8 cellular contexts compared by ENCODE assay signal in genomic region chr11:16612801-16613400, GRCh38.
DNase-seq lines count a peak whose midpoint lies in the region; ATAC-seq and TF ChIP-seq lines count a peak whose summit lies in the region.

No MANE protein-coding gene starts in this region.

- H3K4me3 ChIP-seq in spleen (peak overlapping the region in 7 of 8 donors; percentile 25 to 67 (median 33)), lower leg skin (ENCODE audit: low read depth, poor library complexity, severe bottlenecking) (no peak overlapping the region)

- no peak for TF ChIP-seq CTCF in activated CD8-positive, alpha-beta T cell treated with anti-CD3 and anti-CD28 coated beads for 36 hours (IDR thresholded peaks at IDR 0.05)
- TF ChIP-seq CTCF in spleen (IDR thresholded peaks at IDR 0.05 in 8 of 11, conservative IDR thresholded peaks at IDR 0.05 in 3 of 11) (no peak), lower leg skin (IDR thresholded peaks at IDR 0.05) (no peak)

- H3K4me1 ChIP-seq in spleen: peaks cover 0 to 35% (median 19%) of the 10 kb centered on the region in 6 donors

- CTCF ChIA-PET in activated CD8-positive, alpha-beta T cell treated with anti-CD3 and anti-CD28 coated beads for 36 hours (lab: Charles Lee): interaction anchor here (1.0 to 1.9 kb wide), 16 partner anchors 9 to 963 kb away, joined by 3 to 23 read pairs (median 4); no protein-coding TSS in a partner anchor

- no peaks in the 10 kb centered on the region for H3K36me3 ChIP-seq in spleen

- DNase-seq in NCI-H510A treated with DMSO at 0.1 percent for 48 hours (lab: John Stamatoyannopoulos, UW) (peak; percentile 43), NCI-H510A (lab: John Stamatoyannopoulos, UW) (no peak), hepatic stellate cell (ENCODE audit: low spot score) (peak; percentile 63), spleen (no peak), dedifferentiated amniotic fluid mesenchymal stem cell (ENCODE audit: extremely low spot score) (no peak), lower leg skin (ENCODE audit: low spot score in 2 of 2) (no peak), SKM-1 treated with dmso at 0.1 percent for 144 hours (lab: John Stamatoyannopoulos, UW; ENCODE audit: unreplicated experiment) (no peak)
- no peak for DNase-seq in activated CD8-positive, alpha-beta T cell treated with anti-CD3 and anti-CD28 coated beads for 36 hours

- no peak for ATAC-seq in activated CD8-positive, alpha-beta T cell treated with anti-CD3 and anti-CD28 coated beads for 36 hours

- H3K36me3 Mint-ChIP-seq in activated CD8-positive, alpha-beta T cell treated with anti-CD3 and anti-CD28 coated beads for 36 hours (ENCODE audit: low read depth): no peaks in the 10 kb centered on the region

- H3K27ac Mint-ChIP-seq in activated CD8-positive, alpha-beta T cell treated with anti-CD3 and anti-CD28 coated beads for 36 hours: no peak overlapping the region

- 2 to 4% (median 3%) methylated on average over 19 of the region's 19 CpGs for WGBS in spleen, 5 donors
- 1 to 2% methylated on average over 19 of the region's 19 CpGs for WGBS in lower leg skin, 2 donors

- peaks cover 0 to 4% (median 0%) of the 10 kb centered on the region in 8 donors for H3K9me3 ChIP-seq in spleen

- POLR2A ChIA-PET in activated CD8-positive, alpha-beta T cell treated with anti-CD3 and anti-CD28 coated beads for 36 hours (lab: Charles Lee): interaction anchor here (1.1 kb wide), 1 partner anchor 8 kb away, joined by 3 read pairs; no protein-coding TSS in a partner anchor

- H3K27me3 Mint-ChIP-seq in activated CD8-positive, alpha-beta T cell treated with anti-CD3 and anti-CD28 coated beads for 36 hours: peaks cover 49% of the 10 kb centered on the region

- H3K27me3 ChIP-seq in spleen (replicated peaks in 1 of 7): peaks cover 4 to 100% (median 74%) of the 10 kb centered on the region in 7 donors

- intact Hi-C loops in activated CD8-positive, alpha-beta T cell treated with anti-CD3 and anti-CD28 coated beads for 36 hours (cut with micrococcal nuclease): loop anchor here (5.0 kb wide), 1 partner anchor 671 kb away; no protein-coding TSS in a partner anchor
- intact Hi-C loops in spleen (cut with DNase I; ENCODE audit: low total_unique reads) (no loop called here), lower leg skin (cut with DNase I; ENCODE audit: low total_unique reads) (loop anchor here (5.0 kb wide), 1 partner anchor 961 kb away; no protein-coding TSS in a partner anchor)

- H3K4me3 Mint-ChIP-seq in activated CD8-positive, alpha-beta T cell treated with anti-CD3 and anti-CD28 coated beads for 36 hours: peak overlapping the region; percentile 55

- TF ChIP-seq POLR2A in spleen (IDR thresholded peaks at IDR 0.05) (no peak), lower leg skin (IDR thresholded peaks at IDR 0.05) (no peak)

- H3K9me3 Mint-ChIP-seq in activated CD8-positive, alpha-beta T cell treated with anti-CD3 and anti-CD28 coated beads for 36 hours: no peaks in the 10 kb centered on the region

- H3K27ac ChIP-seq in spleen: no peak overlapping the region

- peaks cover 16% of the 10 kb centered on the region for H3K4me1 Mint-ChIP-seq in activated CD8-positive, alpha-beta T cell treated with anti-CD3 and anti-CD28 coated beads for 36 hours (ENCODE audit: low read depth)

Comparison
In these comparisons a context has a peak if more than half of its experiments do, and no peak if none do; other contexts are left out.
1. DNase-seq: peak in NCI-H510A treated with DMSO at 0.1 percent for 48 hours (single experiment) and hepatic stellate cell (single experiment); none in NCI-H510A (single experiment), activated CD8-positive, alpha-beta T cell treated with anti-CD3 and anti-CD28 coated beads for 36 hours (single experiment), spleen (single experiment), dedifferentiated amniotic fluid mesenchymal stem cell (single experiment), lower leg skin (0 of 2) and SKM-1 treated with dmso at 0.1 percent for 144 hours (single experiment).